ENCODE assay signal across 22 cellular contexts in genomic region chr7:22454446-22454845, GRCh38. TPM values are rescaled to one million over a fixed set of nuclear protein-coding genes. Genes with fewer than 3 reads are reported as not detected.
"Had no signal": no experiment of that assay in that cellular context is flagged by ENCODE, and none has a peak within 500 bp of the region (broad histone marks: within the 10 kb centered on the region; RNA-seq: fewer than 3 reads in every experiment).

No MANE protein-coding gene starts in this region.

- ATAC-seq: Panc1, PC-3 had no signal

- DNase-seq: KBM-7, MV-4-11, NCI-H1048, NCI-H1105, NCI-H1417, NCI-H1436 treated with DMSO at 0.1 percent for 48 hours, NCI-H1694, NCI-H187 treated with DMSO at 0.1 percent for 48 hours, NCI-H2029 treated with DMSO at 0.1 percent for 48 hours, NCI-H2171 treated with DMSO at 0.1 percent for 48 hours, NCI-H2227 treated with DMSO at 0.1 percent for 48 hours, NCI-H526, NCI-H82, PC-3, SK-N-SH, SW 1271, T-helper 1 cell had no signal

- H3K9me2 ChIP-seq: SK-N-SH had no signal

- H3K9me3 ChIP-seq: SK-N-SH had no signal

- H3K9ac ChIP-seq: SK-N-SH had no signal

- H3K4me2 ChIP-seq: SK-N-SH had no signal

- H3K27ac ChIP-seq: RWPE1 had no signal

RNA-seq across cellular contexts. Expression of gene STEAP1B, which starts 45.5 kb away (rescaled TPM):
- total RNA-seq: HT-29, LHCN-M2, MCF 10A had no signal
